Comparison of ENCODE assay signal across 2 cellular contexts in the genomic region with DNA sequence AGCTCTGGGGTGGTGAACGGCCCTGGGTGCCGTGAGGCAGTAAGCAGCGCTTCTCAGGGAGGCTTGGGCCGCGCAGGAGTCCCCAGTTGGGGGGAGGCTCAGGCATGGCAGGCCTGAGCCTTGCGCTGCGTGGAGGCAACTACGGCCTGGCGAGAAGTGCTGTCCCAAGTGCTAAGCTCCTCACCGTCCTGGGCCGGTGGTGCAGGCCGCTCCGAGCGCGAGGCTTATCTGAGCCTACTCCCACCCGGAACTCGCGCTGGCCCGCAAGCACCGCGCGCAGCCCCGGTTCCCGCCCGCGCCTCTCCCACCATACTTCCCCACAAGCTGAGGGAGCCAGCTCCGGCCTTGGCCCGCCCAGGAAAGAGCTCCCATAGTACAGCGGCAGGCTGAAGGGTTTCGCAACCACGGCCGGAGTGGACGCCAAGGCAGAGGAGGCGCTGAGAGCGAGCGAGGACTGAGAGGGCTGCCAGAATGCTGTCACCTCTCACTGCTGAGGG.
TF ChIP-seq lines count a peak whose summit lies in the region.

No MANE protein-coding gene starts in this region.

TF ChIP-seq in IMR-90, 13 proteins besides CTCF, POLR2A, EP300 and RAD21:
- TF ChIP-seq CEBPB (IDR thresholded peaks at IDR 0.05; ENCODE audit: low read depth, low read length), result peak; percentile 44; the same call in 1 of the 2 replicates
- no peak for TF ChIP-seq BHLHE40 (IDR thresholded peaks at IDR 0.05; ENCODE audit: low read depth, low read length)
- TF ChIP-seq, protein P1, sequence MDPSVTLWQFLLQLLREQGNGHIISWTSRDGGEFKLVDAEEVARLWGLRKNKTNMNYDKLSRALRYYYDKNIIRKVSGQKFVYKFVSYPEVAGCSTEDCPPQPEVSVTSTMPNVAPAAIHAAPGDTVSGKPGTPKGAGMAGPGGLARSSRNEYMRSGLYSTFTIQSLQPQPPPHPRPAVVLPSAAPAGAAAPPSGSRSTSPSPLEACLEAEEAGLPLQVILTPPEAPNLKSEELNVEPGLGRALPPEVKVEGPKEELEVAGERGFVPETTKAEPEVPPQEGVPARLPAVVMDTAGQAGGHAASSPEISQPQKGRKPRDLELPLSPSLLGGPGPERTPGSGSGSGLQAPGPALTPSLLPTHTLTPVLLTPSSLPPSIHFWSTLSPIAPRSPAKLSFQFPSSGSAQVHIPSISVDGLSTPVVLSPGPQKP (IDR thresholded peaks at IDR 0.05; ENCODE audit: borderline replicate concordance, low read depth, low read length), result no peak
- no peak for TF ChIP-seq CHD1 (IDR thresholded peaks at IDR 0.05; ENCODE audit: low read depth, low read length)
TF ChIP-seq in IMR-90: peak in this region for 1.

TF ChIP-seq in HEK293T, 16 proteins besides CTCF, POLR2A, EP300 and RAD21:
- TF ChIP-seq, protein P2, sequence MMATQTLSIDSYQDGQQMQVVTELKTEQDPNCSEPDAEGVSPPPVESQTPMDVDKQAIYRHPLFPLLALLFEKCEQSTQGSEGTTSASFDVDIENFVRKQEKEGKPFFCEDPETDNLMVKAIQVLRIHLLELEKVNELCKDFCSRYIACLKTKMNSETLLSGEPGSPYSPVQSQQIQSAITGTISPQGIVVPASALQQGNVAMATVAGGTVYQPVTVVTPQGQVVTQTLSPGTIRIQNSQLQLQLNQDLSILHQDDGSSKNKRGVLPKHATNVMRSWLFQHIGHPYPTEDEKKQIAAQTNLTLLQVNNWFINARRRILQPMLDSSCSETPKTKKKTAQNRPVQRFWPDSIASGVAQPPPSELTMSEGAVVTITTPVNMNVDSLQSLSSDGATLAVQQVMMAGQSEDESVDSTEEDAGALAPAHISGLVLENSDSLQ (IDR thresholded peaks at IDR 0.05), result no peak
TF ChIP-seq in HEK293T: peak in this region for 0.
